Comparison of ENCODE assay signal across 8 cellular contexts in the genomic region with DNA sequence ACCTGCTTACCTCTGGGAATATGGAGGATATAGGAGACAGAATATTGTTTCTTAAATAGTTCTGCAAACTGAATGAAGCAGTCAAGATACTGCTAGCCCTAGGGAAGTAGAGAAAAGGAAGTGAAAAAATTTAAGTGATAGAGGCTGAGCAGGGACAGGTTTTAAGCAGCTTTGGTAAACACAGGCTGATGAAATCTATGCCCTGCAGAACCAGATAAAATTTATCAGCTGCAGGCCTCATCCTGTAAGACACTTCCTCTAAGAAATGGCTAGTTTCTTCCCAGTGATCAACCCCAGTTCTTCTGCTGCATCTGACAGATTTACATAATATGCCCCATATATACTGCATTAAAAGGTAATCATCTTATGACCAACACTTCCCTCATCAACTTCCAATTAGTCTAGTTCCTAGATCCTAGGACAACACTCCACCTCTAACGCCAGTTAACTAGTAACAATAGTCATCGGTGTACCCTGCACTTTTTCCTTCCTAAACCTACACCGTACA. TPM values are rescaled to one million over a fixed set of nuclear protein-coding genes. Genes with fewer than 3 reads are reported as not detected.
DNase-seq lines count a peak whose midpoint lies in the region; ATAC-seq, FAIRE-seq and TF ChIP-seq lines count a peak whose summit lies in the region.

No MANE protein-coding gene starts in this region.

- TF ChIP-seq CTCF in keratinocyte (optimal IDR thresholded peaks at IDR 0.05 in 1 of 3, IDR thresholded peaks at IDR 0.05 in 1 of 3, conservative IDR thresholded peaks at IDR 0.05 in 1 of 3; ENCODE audit: extremely low read depth in 1 of 3, insufficient read depth in 2 of 3, low read length in 3 of 3) (no peak), thoracic aorta (IDR thresholded peaks at IDR 0.05) (no peak)

- H4K20me1 ChIP-seq in keratinocyte (ENCODE audit: control insufficient read depth, extremely low read depth, insufficient read depth, low read length), result no peaks in the 10 kb centered on the region

- dilution Hi-C loops in keratinocyte (cut with MboI; ENCODE audit: extremely low pct_ligation_motif_present, low sequenced_read_pairs), result loop anchor here (10.0 kb wide), 1 partner anchor 48 kb away; no protein-coding TSS in a partner anchor

- H3K4me1 Mint-ChIP-seq in activated CD4-positive, alpha-beta T cell treated with anti-CD3 and anti-CD28 coated beads, Interleukin-2, amount 10 ng/mL, durations not matched to agents 24 days and 14 days, result peaks cover 57% of the 10 kb centered on the region
- H3K4me1 Mint-ChIP-seq in activated CD4-positive, alpha-beta memory T cell treated with anti-CD3 and anti-CD28 coated beads for 36 hours (ENCODE audit: low read depth), result peaks cover 52% of the 10 kb centered on the region

- peaks cover 14 to 17% of the 10 kb centered on the region in 2 experiments for H3K36me3 ChIP-seq in keratinocyte (ENCODE audit: control insufficient read depth in 2 of 2, extremely low read depth in 1 of 2, insufficient read depth in 2 of 2, low read length in 2 of 2)
- peaks cover 10% of the 10 kb centered on the region for H3K36me3 ChIP-seq in thoracic aorta

- POLR2A ChIA-PET in activated CD4-positive, alpha-beta memory T cell treated with anti-CD3 and anti-CD28 coated beads for 36 hours (lab: Charles Lee), result interaction anchor here (0.9 to 3.8 kb wide), 5 partner anchors 9 to 95 kb away, joined by 3 to 45 read pairs (median 17); partner anchors contain the start of genes MYL6, MYL6B, RNF41 and RPL41

- no peaks in the 10 kb centered on the region for H3K27me3 Mint-ChIP-seq in activated CD4-positive, alpha-beta T cell treated with anti-CD3 and anti-CD28 coated beads, Interleukin-2, amount 10 ng/mL, durations not matched to agents 24 days and 14 days
- H3K27me3 Mint-ChIP-seq in activated CD4-positive, alpha-beta memory T cell treated with anti-CD3 and anti-CD28 coated beads for 36 hours, result no peaks in the 10 kb centered on the region

- CTCF ChIA-PET in activated CD4-positive, alpha-beta memory T cell treated with anti-CD3 and anti-CD28 coated beads for 36 hours (lab: Charles Lee), result interaction anchor here (0.9 to 7.8 kb wide), 16 partner anchors 9 to 131 kb away, joined by 3 to 118 read pairs (median 7); partner anchors contain the start of genes ANKRD52, MYL6, MYL6B and PA2G4

- no peak for DNase-seq in activated CD4-positive, alpha-beta T cell treated with anti-CD3 and anti-CD28 coated beads, Interleukin-2, amount 10 ng/mL, durations not matched to agents 24 days and 14 days
- no peak for DNase-seq in activated CD4-positive, alpha-beta T cell treated with anti-CD3 and anti-CD28 coated beads for 1 hour
- DNase-seq in activated CD4-positive, alpha-beta memory T cell treated with anti-CD3 and anti-CD28 coated beads for 36 hours, result no peak
- DNase-seq in keratinocyte (ENCODE audit: low read depth, low spot score) (no peak), thoracic aorta (ENCODE audit: low spot score) (no peak), HuH-7 (ENCODE audit: low spot score) (no peak), NCI-H524 treated with DMSO at 0.1 percent for 48 hours (lab: John Stamatoyannopoulos, UW) (no peak)

- H3K27ac ChIP-seq in keratinocyte (ENCODE audit: control insufficient read depth, insufficient read depth, low read length) (no peak overlapping the region), thoracic aorta (peak overlapping the region; percentile 85 to 88)

- ATAC-seq in thoracic aorta (ENCODE audit: insufficient number of reproducible peaks, low FRiP score, low read depth) (no peak), HG03108 (IDR thresholded peaks at IDR 0.05; ENCODE audit: unreplicated experiment) (no peak)

- H3K9me1 ChIP-seq in keratinocyte (ENCODE audit: control insufficient read depth, extremely low read depth, insufficient read depth, low read length), result no peaks in the 10 kb centered on the region

- H3K27me3 ChIP-seq in keratinocyte (ENCODE audit: control insufficient read depth, extremely low read depth, insufficient read depth, low read length) (no peaks in the 10 kb centered on the region), thoracic aorta (replicated peaks; ENCODE audit: insufficient read depth) (no peaks in the 10 kb centered on the region)

- H3K4me2 ChIP-seq in keratinocyte (ENCODE audit: control insufficient read depth, extremely low read depth, insufficient read depth, low read depth, low read length), result peak overlapping the region; percentile 99

- H3K4me3 ChIP-seq in keratinocyte (ENCODE audit: control insufficient read depth in 2 of 3, extremely low read depth in 1 of 3, insufficient read depth in 2 of 3, low read depth in 1 of 3, low read length in 3 of 3), result no peak overlapping the region
- peak overlapping the region; percentile 80 for H3K4me3 ChIP-seq in thoracic aorta

- peaks cover 21% of the 10 kb centered on the region for H3K79me2 ChIP-seq in keratinocyte (ENCODE audit: control insufficient read depth, insufficient read depth, low read length)

- peak overlapping the region; percentile 98 for H3K4me3 Mint-ChIP-seq in activated CD4-positive, alpha-beta T cell treated with anti-CD3 and anti-CD28 coated beads, Interleukin-2, amount 10 ng/mL, durations not matched to agents 24 days and 14 days
- peak overlapping the region; percentile 97 for H3K4me3 Mint-ChIP-seq in activated CD4-positive, alpha-beta memory T cell treated with anti-CD3 and anti-CD28 coated beads for 36 hours

- H3K4me1 ChIP-seq in keratinocyte (ENCODE audit: control insufficient read depth, extremely low read depth, insufficient read depth, low read length) (peaks cover 21% of the 10 kb centered on the region), thoracic aorta (ENCODE audit: control insufficient read depth in 1 of 2, low read depth in 2 of 2) (peaks cover 21 to 34% of the 10 kb centered on the region in 2 donors)

- intact Hi-C loops in activated CD4-positive, alpha-beta T cell treated with anti-CD3 and anti-CD28 coated beads, Interleukin-2, amount 10 ng/mL, durations not matched to agents 24 days and 14 days (cut with micrococcal nuclease), result loop anchor here (1.0 to 10.0 kb wide), 7 partner anchors 8 to 1628 kb away; partner anchors contain the start of genes CDK4, MARCHF9, MYL6B and TIMELESS
- intact Hi-C loops in activated CD4-positive, alpha-beta memory T cell treated with anti-CD3 and anti-CD28 coated beads for 36 hours (cut with micrococcal nuclease), result loop anchor here (1.0 to 2.0 kb wide), 6 partner anchors 8 to 388 kb away; partner anchors contain the start of genes CS, MYL6, MYL6B and ZC3H10

- FAIRE-seq in keratinocyte (lab: Jason Lieb, UNC), result no peak

- peaks cover 31% of the 10 kb centered on the region for H3K36me3 Mint-ChIP-seq in activated CD4-positive, alpha-beta T cell treated with anti-CD3 and anti-CD28 coated beads, Interleukin-2, amount 10 ng/mL, durations not matched to agents 24 days and 14 days (ENCODE audit: low read depth)
- peaks cover 29% of the 10 kb centered on the region for H3K36me3 Mint-ChIP-seq in activated CD4-positive, alpha-beta memory T cell treated with anti-CD3 and anti-CD28 coated beads for 36 hours

- peak overlapping the region; percentile 67 for H3K9ac ChIP-seq in keratinocyte (ENCODE audit: control insufficient read depth, extremely low read depth, insufficient read depth, low read length)

- H3K27ac Mint-ChIP-seq in activated CD4-positive, alpha-beta T cell treated with anti-CD3 and anti-CD28 coated beads, Interleukin-2, amount 10 ng/mL, durations not matched to agents 24 days and 14 days, result peak overlapping the region; percentile 94
- peak overlapping the region; percentile 93 for H3K27ac Mint-ChIP-seq in activated CD4-positive, alpha-beta memory T cell treated with anti-CD3 and anti-CD28 coated beads for 36 hours

- no peaks in the 10 kb centered on the region for H3K9me3 ChIP-seq in keratinocyte (ENCODE audit: control insufficient read depth, low read depth, low read length)
- no peaks in the 10 kb centered on the region for H3K9me3 ChIP-seq in thoracic aorta

- no peaks in the 10 kb centered on the region for H3K9me3 Mint-ChIP-seq in activated CD4-positive, alpha-beta T cell treated with anti-CD3 and anti-CD28 coated beads, Interleukin-2, amount 10 ng/mL, durations not matched to agents 24 days and 14 days
- H3K9me3 Mint-ChIP-seq in activated CD4-positive, alpha-beta memory T cell treated with anti-CD3 and anti-CD28 coated beads for 36 hours, result no peaks in the 10 kb centered on the region

- no peak overlapping the region for H2AFZ ChIP-seq in keratinocyte (ENCODE audit: control insufficient read depth, low read length)

RNA-seq across cellular contexts. Expression of gene ESYT1, which starts 1.3 kb away (rescaled TPM):
- total RNA-seq in activated CD4-positive, alpha-beta T cell treated with anti-CD3 and anti-CD28 coated beads, Interleukin-2, amount 10 ng/mL, durations not matched to agents 24 days and 14 days, result 155 and 158 TPM in 2 replicates
- total RNA-seq in activated CD4-positive, alpha-beta memory T cell treated with anti-CD3 and anti-CD28 coated beads for 36 hours, result 100 to 1,000 TPM; 142 to 146 TPM
- 140 to 205 TPM (median 141 TPM) in 3 replicates for polyA plus RNA-seq in keratinocyte
- 14.0 TPM for polyA plus RNA-seq in keratinocyte (2011; ENCODE audit: low read depth)
- 64.9 and 65.2 TPM in 2 replicates for polyA plus RNA-seq in keratinocyte (2011; cell fraction: cytosol; rRNA removed)
- polyA plus RNA-seq in keratinocyte (2011; cell fraction: nucleus; rRNA removed), result 375 and 378 TPM in 2 replicates
- polyA plus RNA-seq in keratinocyte (2012; ENCODE audit: low replicate concordance), result 47.7 and 113 TPM in 2 replicates
- 263 to 371 TPM (median 328 TPM) in 3 replicates for polyA minus RNA-seq in keratinocyte
- polyA minus RNA-seq in keratinocyte (2011; cell fraction: cytosol; rRNA and poly(A)+ RNA removed), result 167 TPM
- 386 and 463 TPM in 2 replicates for polyA minus RNA-seq in keratinocyte (2011; cell fraction: nucleus; rRNA and poly(A)+ RNA removed)
- 100 to 1,000 TPM; 113 to 128 TPM for total RNA-seq in thoracic aorta

RNA-seq across cellular contexts. Expression of gene ZC3H10, which starts 8.7 kb away (rescaled TPM):
- total RNA-seq in activated CD4-positive, alpha-beta T cell treated with anti-CD3 and anti-CD28 coated beads, Interleukin-2, amount 10 ng/mL, durations not matched to agents 24 days and 14 days, result 8.9 and 11.2 TPM in 2 replicates
- total RNA-seq in activated CD4-positive, alpha-beta memory T cell treated with anti-CD3 and anti-CD28 coated beads for 36 hours, result 1 to 10 TPM; 5.1 to 7.2 TPM
- 0.81 to 1.0 TPM (median 0.85 TPM) in 3 replicates for polyA plus RNA-seq in keratinocyte
- polyA plus RNA-seq in keratinocyte (2011; ENCODE audit: low read depth), result 0.89 TPM
- polyA plus RNA-seq in keratinocyte (2011; cell fraction: cytosol; rRNA removed), result 0.43 and 0.44 TPM in 2 replicates
- 1.1 and 1.2 TPM in 2 replicates for polyA plus RNA-seq in keratinocyte (2011; cell fraction: nucleus; rRNA removed)
- 1.0 and 1.2 TPM in 2 replicates for polyA plus RNA-seq in keratinocyte (2012; ENCODE audit: low replicate concordance)
- 0.96 to 3.8 TPM (median 3.7 TPM) in 3 replicates for polyA minus RNA-seq in keratinocyte
- 0.58 TPM for polyA minus RNA-seq in keratinocyte (2011; cell fraction: cytosol; rRNA and poly(A)+ RNA removed)
- 0.95 and 1.2 TPM in 2 replicates for polyA minus RNA-seq in keratinocyte (2011; cell fraction: nucleus; rRNA and poly(A)+ RNA removed)
- total RNA-seq in thoracic aorta, result 1 to 10 TPM; 4.1 to 7.1 TPM

RNA-seq across cellular contexts. Expression of gene RPL41, which starts 10.4 kb away (rescaled TPM):
- 3,831 and 3,993 TPM in 2 replicates for total RNA-seq in activated CD4-positive, alpha-beta T cell treated with anti-CD3 and anti-CD28 coated beads, Interleukin-2, amount 10 ng/mL, durations not matched to agents 24 days and 14 days
- 1,000 to 10,000 TPM; 5,210 to 5,251 TPM for total RNA-seq in activated CD4-positive, alpha-beta memory T cell treated with anti-CD3 and anti-CD28 coated beads for 36 hours
- 7,566 to 10,481 TPM (median 10,062 TPM) in 3 replicates for polyA plus RNA-seq in keratinocyte
- 3,262 TPM for polyA plus RNA-seq in keratinocyte (2011; ENCODE audit: low read depth)
- polyA plus RNA-seq in keratinocyte (2011; cell fraction: cytosol; rRNA removed), result 13,641 and 15,426 TPM in 2 replicates
- 4,005 and 4,039 TPM in 2 replicates for polyA plus RNA-seq in keratinocyte (2011; cell fraction: nucleus; rRNA removed)
- polyA plus RNA-seq in keratinocyte (2012; ENCODE audit: low replicate concordance), result 7,260 and 8,127 TPM in 2 replicates
- polyA minus RNA-seq in keratinocyte, result 1,408 to 2,195 TPM (median 1,503 TPM) in 3 replicates
- 1,298 TPM for polyA minus RNA-seq in keratinocyte (2011; cell fraction: cytosol; rRNA and poly(A)+ RNA removed)
- 272 and 374 TPM in 2 replicates for polyA minus RNA-seq in keratinocyte (2011; cell fraction: nucleus; rRNA and poly(A)+ RNA removed)
- 1,000 to 10,000 TPM in 1 of 2 donors, 100 to 1,000 TPM in 1; 923 to 1,490 TPM for total RNA-seq in thoracic aorta

RNA-seq across cellular contexts. Expression of gene PA2G4, which starts 22.4 kb away (rescaled TPM):
- 453 and 472 TPM in 2 replicates for total RNA-seq in activated CD4-positive, alpha-beta T cell treated with anti-CD3 and anti-CD28 coated beads, Interleukin-2, amount 10 ng/mL, durations not matched to agents 24 days and 14 days
- 100 to 1,000 TPM; 399 to 410 TPM for total RNA-seq in activated CD4-positive, alpha-beta memory T cell treated with anti-CD3 and anti-CD28 coated beads for 36 hours
- 247 to 505 TPM (median 480 TPM) in 3 replicates for polyA plus RNA-seq in keratinocyte
- 147 TPM for polyA plus RNA-seq in keratinocyte (2011; ENCODE audit: low read depth)
- polyA plus RNA-seq in keratinocyte (2011; cell fraction: cytosol; rRNA removed), result 318 and 422 TPM in 2 replicates
- 225 and 331 TPM in 2 replicates for polyA plus RNA-seq in keratinocyte (2011; cell fraction: nucleus; rRNA removed)
- 153 and 296 TPM in 2 replicates for polyA plus RNA-seq in keratinocyte (2012; ENCODE audit: low replicate concordance)
- polyA minus RNA-seq in keratinocyte, result 43.9 to 207 TPM (median 82.7 TPM) in 3 replicates
- polyA minus RNA-seq in keratinocyte (2011; cell fraction: cytosol; rRNA and poly(A)+ RNA removed), result 155 TPM
- 48.2 and 81.0 TPM in 2 replicates for polyA minus RNA-seq in keratinocyte (2011; cell fraction: nucleus; rRNA and poly(A)+ RNA removed)
- total RNA-seq in thoracic aorta, result 100 to 1,000 TPM in 1 of 2 donors, 10 to 100 TPM in 1; 53.2 to 111 TPM

RNA-seq across cellular contexts. Expression of gene MYL6B, which starts 25.6 kb away (rescaled TPM):
- total RNA-seq in activated CD4-positive, alpha-beta T cell treated with anti-CD3 and anti-CD28 coated beads, Interleukin-2, amount 10 ng/mL, durations not matched to agents 24 days and 14 days, result 63.3 and 68.9 TPM in 2 replicates
- 10 to 100 TPM; 63.8 to 70.8 TPM for total RNA-seq in activated CD4-positive, alpha-beta memory T cell treated with anti-CD3 and anti-CD28 coated beads for 36 hours
- polyA plus RNA-seq in keratinocyte, result 42.3 to 44.9 TPM (median 44.9 TPM) in 3 replicates
- 13.2 TPM for polyA plus RNA-seq in keratinocyte (2011; ENCODE audit: low read depth)
- 27.5 and 46.7 TPM in 2 replicates for polyA plus RNA-seq in keratinocyte (2011; cell fraction: cytosol; rRNA removed)
- polyA plus RNA-seq in keratinocyte (2011; cell fraction: nucleus; rRNA removed), result 15.4 and 19.3 TPM in 2 replicates
- 10.7 and 62.3 TPM in 2 replicates for polyA plus RNA-seq in keratinocyte (2012; ENCODE audit: low replicate concordance)
- polyA minus RNA-seq in keratinocyte, result 15.8 to 39.8 TPM (median 21.1 TPM) in 3 replicates
- polyA minus RNA-seq in keratinocyte (2011; cell fraction: cytosol; rRNA and poly(A)+ RNA removed), result 25.9 TPM
- polyA minus RNA-seq in keratinocyte (2011; cell fraction: nucleus; rRNA and poly(A)+ RNA removed), result 3.8 and 4.3 TPM in 2 replicates
- 10 to 100 TPM; 17.1 to 19.1 TPM for total RNA-seq in thoracic aorta
